25 cellular contexts compared by ENCODE assay signal in the genomic region with DNA sequence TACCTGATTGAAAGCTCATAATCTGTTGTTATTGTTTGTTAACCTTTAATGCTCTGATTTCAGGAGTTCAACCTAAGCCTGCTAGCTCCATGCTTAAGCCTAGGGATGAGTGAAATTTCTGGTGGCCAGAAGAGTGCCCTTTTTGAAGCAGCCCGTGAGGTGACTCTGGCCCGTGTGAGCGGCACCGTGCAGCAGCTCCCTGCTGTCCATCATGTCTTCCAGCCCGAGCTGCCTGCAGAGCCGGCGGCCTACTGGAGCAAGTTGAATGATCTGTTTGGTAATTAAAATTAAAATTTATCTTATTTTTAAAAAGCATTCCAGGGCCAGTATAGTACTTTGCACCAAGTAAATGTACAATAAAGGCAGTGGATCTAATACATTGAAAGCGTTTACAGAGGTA.
"Had no signal": no experiment of that assay in that cellular context is flagged by ENCODE, and none has a peak within 500 bp of the region (broad histone marks: within the 10 kb centered on the region; RNA-seq: fewer than 3 reads in every experiment).

No MANE protein-coding gene starts in this region.

- DNase-seq: activated B cell treated with CpG ODN at 0.5 μM for 24 hours; activated CD4-positive, alpha-beta memory T cell treated with anti-CD3 and anti-CD28 coated beads for 36 hours; activated CD4-positive, alpha-beta T cell treated with anti-CD3 and anti-CD28 coated beads for 4 hours; activated CD4-positive, alpha-beta T cell treated with anti-CD3 and anti-CD28 coated beads, Interleukin-2, amount 10 ng/mL, durations not matched to agents 24 days and 14 days; activated CD4-positive, alpha-beta T cell treated with anti-CD3 and anti-CD28 coated beads, Interleukin-2, amount 50 U/mL, for 1 hour; activated CD4-positive, alpha-beta T cell treated with anti-CD3 and anti-CD28 coated beads, Interleukin-2, amount 50 U/mL, for 4 hours; activated CD4-positive, CD25-positive, alpha-beta regulatory T cell treated with anti-CD3 and anti-CD28 coated beads, Interleukin-2, amount 50 U/mL, for 72 hours; activated CD8-positive, alpha-beta memory T cell treated with anti-CD3 and anti-CD28 coated beads, Interleukin-2, amount 50 U/mL, for 4 hours; activated CD8-positive, alpha-beta T cell treated with anti-CD3 and anti-CD28 coated beads for 36 hours; activated gamma-delta T cell treated with Interleukin-2 at 50 U/mL for 16 hours; activated naive CD4-positive, alpha-beta T cell; activated naive CD4-positive, alpha-beta T cell treated with anti-CD3 and anti-CD28 coated beads for 36 hours; activated naive CD4-positive, alpha-beta T cell treated with anti-CD3 and anti-CD28 coated beads, Interleukin-2, amount 50 U/mL, for 16 hours; activated naive CD8-positive, alpha-beta T cell treated with anti-CD3 and anti-CD28 coated beads for 36 hours; activated T-cell treated with anti-CD3 and anti-CD28 coated beads for 4 hours; activated T-cell treated with anti-CD3 and anti-CD28 coated beads, Interleukin-2, amount 50 U/mL, for 1 hour; activated T-cell treated with anti-CD3 and anti-CD28 coated beads, Interleukin-2, amount 50 U/mL, for 4 hours; activated T-cell treated with anti-CD3 and anti-CD28 coated beads, Interleukin-2, amount 50 U/mL, for 72 hours; amniotic stem cell; brain microvascular endothelial cell; central memory CD4-positive, alpha-beta T cell; SW 1271; T-helper 1 cell; T-helper 2 cell; T-helper 9 cell had no signal
